1 cellular context compared by ENCODE assay signal in genomic region chr17:75060434-75061054, GRCh38.
A peak's percentile ranks its signal among the peaks of the same experiment; 100 is the strongest.
TF ChIP-seq lines count a peak whose summit lies in the region.

No MANE protein-coding gene starts in this region.

TF ChIP-seq in HepG2, 621 proteins besides CTCF, POLR2A, EP300 and RAD21:
- TF ChIP-seq ZSCAN21 (CRISPR knock-in tag; IDR thresholded peaks at IDR 0.05; ENCODE audit: borderline replicate concordance) (no peak), SMC3 (IDR thresholded peaks at IDR 0.05; ENCODE audit: low read length) (no peak), ZBTB20 (CRISPR knock-in tag; IDR thresholded peaks at IDR 0.05; ENCODE audit: borderline replicate concordance, low read depth) (no peak), RBFOX2 (IDR thresholded peaks at IDR 0.05; ENCODE audit: low read depth, low read length) (0 out of 2 replicates have a peak, but pooled peaks have one; percentile 45), CEBPB (IDR thresholded peaks at IDR 0.05; ENCODE audit: borderline replicate concordance, low read depth, low read length) (no peak), AGO2 (optimal IDR thresholded peaks at IDR 0.05; ENCODE audit: low read depth, low read length) (peak; percentile 58)
TF ChIP-seq in HepG2: peak in this region for 2.
